25 cellular contexts compared by ENCODE assay signal in genomic region chr1:226524547-226524946, GRCh38. TPM values are rescaled to one million over a fixed set of nuclear protein-coding genes. Genes with fewer than 3 reads are reported as not detected.
"Had no signal": no experiment of that assay in that cellular context is flagged by ENCODE, and none has a peak within 500 bp of the region (broad histone marks: within the 10 kb centered on the region; RNA-seq: fewer than 3 reads in every experiment).

No MANE protein-coding gene starts in this region.

- H3K9me3 ChIP-seq: colonic mucosa, gastroesophageal sphincter, lower lobe of right lung, mucosa of descending colon had no signal

- H3K4me3 ChIP-seq: colonic mucosa, esophagus squamous epithelium, gastroesophageal sphincter, heart right ventricle, lower lobe of right lung, mucosa of descending colon had no signal

- DNase-seq: cortex of kidney; effector CD8-positive, alpha-beta T cell; effector memory CD8-positive, alpha-beta T cell; erythroblast; esophagus squamous epithelium; foreskin fibroblast; foreskin melanocyte; heart right ventricle; hippocampal formation; immature natural killer cell; kidney; kidney glomerular epithelial cell; left colon; left ventricle myocardium superior; lower lobe of right lung; mesenchymal stem cell; mucosa of descending colon; naive B cell; naive thymus-derived CD8-positive, alpha-beta T cell had no signal

- ATAC-seq: effector memory CD8-positive, alpha-beta T cell; esophagus mucosa; gastroesophageal sphincter; left lobe of liver; lower lobe of right lung; naive thymus-derived CD8-positive, alpha-beta T cell had no signal

- FAIRE-seq: endometrium, kidney had no signal

- H3K36me3 ChIP-seq: colonic mucosa, esophagus squamous epithelium, gastroesophageal sphincter, heart right ventricle, lower lobe of right lung had no signal

- H3K4me1 ChIP-seq: colonic mucosa, lower lobe of right lung had no signal

- H3K27me3 ChIP-seq: colonic mucosa, gastroesophageal sphincter, heart right ventricle had no signal

- H3K27ac ChIP-seq: colonic mucosa, epithelial cell of prostate, gastroesophageal sphincter, lower lobe of right lung had no signal

RNA-seq across cellular contexts. Expression of gene STUM, which starts 24.0 kb away (rescaled TPM):
- polyA plus RNA-seq: immature natural killer cell; naive thymus-derived CD8-positive, alpha-beta T cell had no signal
